In the genomic region with DNA sequence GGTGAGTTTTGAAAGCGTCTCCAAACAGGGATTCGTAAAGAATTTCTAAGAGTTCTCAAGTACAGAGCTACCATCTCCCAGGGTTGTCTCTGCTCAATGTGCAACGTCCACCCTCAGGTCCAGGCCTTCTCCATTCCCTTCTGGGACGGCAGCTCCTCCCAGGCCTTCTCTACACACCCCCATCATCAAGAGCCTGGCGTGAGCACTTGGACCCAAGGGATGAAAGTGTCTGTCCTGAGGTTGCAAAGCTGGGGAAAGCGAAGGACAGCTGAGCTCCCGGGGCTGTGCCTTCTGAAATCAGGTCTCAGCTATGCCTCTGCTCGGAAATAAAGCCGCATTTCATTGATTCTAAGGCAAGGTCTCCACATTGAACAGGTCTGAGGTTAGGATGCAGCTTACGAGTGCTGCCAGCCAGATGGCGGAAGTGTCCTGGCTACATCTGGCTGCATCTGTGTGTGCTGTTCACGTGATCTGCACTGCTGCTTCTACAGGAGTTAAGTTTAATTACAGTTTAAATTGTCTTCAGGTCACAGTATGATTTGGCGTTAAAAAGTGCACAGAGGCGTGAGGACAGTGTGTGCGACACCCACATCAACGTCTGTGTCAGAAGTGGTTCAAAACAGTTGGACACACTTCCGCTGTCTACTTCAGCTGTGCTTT, we compare ENCODE assay signal across 18 cellular contexts. TPM values are rescaled to one million over a fixed set of nuclear protein-coding genes. Genes with fewer than 3 reads are reported as not detected.
A peak's percentile ranks its signal among the peaks of the same experiment; 100 is the strongest.
DNase-seq lines count a peak whose midpoint lies in the region; ATAC-seq and TF ChIP-seq lines count a peak whose summit lies in the region.
"Had no signal": no experiment of that assay in that cellular context is flagged by ENCODE, and none has a peak within 500 bp of the region (broad histone marks: within the 10 kb centered on the region; RNA-seq: fewer than 3 reads in every experiment).

No MANE protein-coding gene starts in this region.

- H3K36me3 Mint-ChIP-seq in progenitor cell of endocrine pancreas (ENCODE audit: insufficient read depth): no peaks in the 10 kb centered on the region
- no peaks in the 10 kb centered on the region for H3K36me3 Mint-ChIP-seq in activated CD4-positive, alpha-beta T cell treated with anti-CD3 and anti-CD28 coated beads for 36 hours (ENCODE audit: low read depth)
- H3K36me3 Mint-ChIP-seq: activated naive CD8-positive, alpha-beta T cell; mesothelial cell of epicardium had no signal

- TF ChIP-seq POLR2A in esophagus muscularis mucosa (IDR thresholded peaks at IDR 0.05; ENCODE audit: low read depth): no peak

- ATAC-seq in activated CD4-positive, alpha-beta T cell treated with anti-CD3 and anti-CD28 coated beads for 36 hours: no peak
- ATAC-seq in GM19455 (IDR thresholded peaks at IDR 0.05; ENCODE audit: unreplicated experiment): no peak
- ATAC-seq: activated CD4-positive, CD25-positive, alpha-beta regulatory T cell treated with anti-CD3 and anti-CD28 coated beads, Interleukin-2, amount 50 U/mL, for 24 hours had no signal

- WGBS in esophagus muscularis mucosa: 73% methylated on average over 17 of the region's 17 CpGs

- no peaks in the 10 kb centered on the region for H3K9me3 ChIP-seq in esophagus muscularis mucosa
- H3K9me3 ChIP-seq: pancreas had no signal

- peaks cover 0 to 74% (median 2%) of the 10 kb centered on the region in 4 donors for H3K27me3 ChIP-seq in esophagus muscularis mucosa
- H3K27me3 ChIP-seq: pancreas had no signal

- no peaks in the 10 kb centered on the region for H3K36me3 ChIP-seq in esophagus muscularis mucosa
- H3K36me3 ChIP-seq: pancreas had no signal

- peak; percentile 30 for TF ChIP-seq CTCF in epithelial cell of proximal tubule (conservative IDR thresholded peaks at IDR 0.05; ENCODE audit: low read depth, low read length)
- no peak for TF ChIP-seq CTCF in progenitor cell of endocrine pancreas (IDR thresholded peaks at IDR 0.05; ENCODE audit: unreplicated experiment)
- no peak for TF ChIP-seq CTCF in esophagus muscularis mucosa (IDR thresholded peaks at IDR 0.05)

- peaks cover 7 to 12% (median 10%) of the 10 kb centered on the region in 4 donors for H3K4me1 ChIP-seq in esophagus muscularis mucosa
- H3K4me1 ChIP-seq: pancreas had no signal

- no peaks in the 10 kb centered on the region for H3K9me3 Mint-ChIP-seq in progenitor cell of endocrine pancreas (ENCODE audit: low read depth)
- H3K9me3 Mint-ChIP-seq in activated CD4-positive, alpha-beta T cell treated with anti-CD3 and anti-CD28 coated beads for 36 hours (ENCODE audit: low read depth): no peaks in the 10 kb centered on the region
- H3K9me3 Mint-ChIP-seq: mesothelial cell of epicardium; T-helper 1 cell treated with Interleukin-12 subunit alpha and Interleukin-12 subunit beta and Interleukin-4 antibody, amounts not matched to agents 30 μg/mL and 1 μg/mL, for 36 hours had no signal

- H3K27me3 Mint-ChIP-seq in progenitor cell of endocrine pancreas: peaks cover 43% of the 10 kb centered on the region
- H3K27me3 Mint-ChIP-seq in activated CD4-positive, alpha-beta T cell treated with anti-CD3 and anti-CD28 coated beads for 36 hours: peaks cover 14% of the 10 kb centered on the region

- no peak overlapping the region for H3K27ac Mint-ChIP-seq in progenitor cell of endocrine pancreas
- no peak overlapping the region for H3K27ac Mint-ChIP-seq in activated CD4-positive, alpha-beta T cell treated with anti-CD3 and anti-CD28 coated beads for 36 hours
- H3K27ac Mint-ChIP-seq: activated naive CD8-positive, alpha-beta T cell; mesothelial cell of epicardium; T-helper 1 cell treated with Interleukin-12 subunit alpha and Interleukin-12 subunit beta and Interleukin-4 antibody, amounts not matched to agents 30 μg/mL and 1 μg/mL, for 36 hours had no signal

- no peak for TF ChIP-seq EP300 in esophagus muscularis mucosa (IDR thresholded peaks at IDR 0.05)

- intact Hi-C loops in esophagus muscularis mucosa (cut with DNase I): no loop called here
- intact Hi-C loops in activated CD4-positive, alpha-beta T cell treated with anti-CD3 and anti-CD28 coated beads for 36 hours (cut with DNase I, micrococcal nuclease): no loop called here

- no peak overlapping the region for H3K4me3 Mint-ChIP-seq in progenitor cell of endocrine pancreas (ENCODE audit: low read depth)
- H3K4me3 Mint-ChIP-seq in activated CD4-positive, alpha-beta T cell treated with anti-CD3 and anti-CD28 coated beads for 36 hours: no peak overlapping the region
- H3K4me3 Mint-ChIP-seq: activated naive CD8-positive, alpha-beta T cell; mesothelial cell of epicardium; T-helper 1 cell treated with Interleukin-12 subunit alpha and Interleukin-12 subunit beta and Interleukin-4 antibody, amounts not matched to agents 30 μg/mL and 1 μg/mL, for 36 hours had no signal

- H3K4me3 ChIP-seq in epithelial cell of proximal tubule (ENCODE audit: low read depth, low read length): no peak overlapping the region
- no peak overlapping the region for H3K4me3 ChIP-seq in esophagus muscularis mucosa
- H3K4me3 ChIP-seq: pancreas had no signal

- DNase-seq in DMS 273 (lab: John Stamatoyannopoulos, UW; ENCODE audit: unreplicated experiment) (peak; percentile 68), DMS 273 treated with DMSO at 0.1 percent for 48 hours (lab: John Stamatoyannopoulos, UW) (no peak), NCI-H2227 (lab: John Stamatoyannopoulos, UW; ENCODE audit: unreplicated experiment) (peak; percentile 34), epithelial cell of proximal tubule (ENCODE audit: low read depth) (no peak), progenitor cell of endocrine pancreas (ENCODE audit: low spot score, unreplicated experiment) (peak; percentile 1), esophagus muscularis mucosa (ENCODE audit: extremely low spot score) (no peak)
- DNase-seq in activated CD4-positive, alpha-beta T cell treated with anti-CD3 and anti-CD28 coated beads for 36 hours: no peak
- DNase-seq: activated T-cell treated with anti-CD3 and anti-CD28 coated beads for 4 hours, NCI-H146, NCI-H526, pancreas had no signal

- H3K4me1 Mint-ChIP-seq in progenitor cell of endocrine pancreas (ENCODE audit: low read depth): no peaks in the 10 kb centered on the region
- no peaks in the 10 kb centered on the region for H3K4me1 Mint-ChIP-seq in activated CD4-positive, alpha-beta T cell treated with anti-CD3 and anti-CD28 coated beads for 36 hours

- CTCF ChIA-PET in activated CD4-positive, alpha-beta T cell treated with anti-CD3 and anti-CD28 coated beads for 36 hours (lab: Charles Lee): interaction anchor here (0.6 to 1.1 kb wide), 2 partner anchors 47 to 76 kb away, joined by 3 read pairs; no protein-coding TSS in a partner anchor

- POLR2A ChIA-PET in activated CD4-positive, alpha-beta T cell treated with anti-CD3 and anti-CD28 coated beads for 36 hours (lab: Charles Lee): no interaction called here

- no peak overlapping the region for H3K27ac ChIP-seq in esophagus muscularis mucosa (replicated peaks in 1 of 4)
- H3K27ac ChIP-seq: 22Rv1, C4-2B, pancreas had no signal

RNA-seq across cellular contexts. Expression of a gene that starts 27.0 kb away (rescaled TPM):
- total RNA-seq in epithelial cell of proximal tubule (12.0 and 21.3 TPM in 2 replicates), progenitor cell of endocrine pancreas (42.6 and 46.7 TPM in 2 replicates), esophagus muscularis mucosa (10 to 100 TPM; 11.6 to 26.4 (median 18.9) TPM)
- total RNA-seq in activated CD4-positive, alpha-beta T cell treated with anti-CD3 and anti-CD28 coated beads for 36 hours: 10 to 100 TPM; 21.2 to 24.6 TPM

RNA-seq across cellular contexts. Expression of a gene that starts 37.3 kb away (rescaled TPM):
- total RNA-seq in epithelial cell of proximal tubule: 0.12 TPM in 1 of 2 replicates, not detected in the other
- 13.2 and 13.8 TPM in 2 replicates for total RNA-seq in progenitor cell of endocrine pancreas
- total RNA-seq in esophagus muscularis mucosa: 1 to 10 TPM in 3 of 4 donors, under 1 TPM in 1; 0.46 to 3.7 (median 1.7) TPM
- total RNA-seq in activated CD4-positive, alpha-beta T cell treated with anti-CD3 and anti-CD28 coated beads for 36 hours: under 1 TPM; 0.09 to 0.11 TPM

Comparison
In these comparisons a context has a peak if more than half of its experiments do, and no peak if none do; other contexts are left out.
1. DNase-seq: peak in DMS 273 (single experiment), NCI-H2227 (single experiment) and progenitor cell of endocrine pancreas (single experiment); none in DMS 273 treated with DMSO at 0.1 percent for 48 hours (single experiment), epithelial cell of proximal tubule (single experiment), esophagus muscularis mucosa (single experiment) and activated CD4-positive, alpha-beta T cell treated with anti-CD3 and anti-CD28 coated beads for 36 hours (single experiment).